In the genomic region with DNA sequence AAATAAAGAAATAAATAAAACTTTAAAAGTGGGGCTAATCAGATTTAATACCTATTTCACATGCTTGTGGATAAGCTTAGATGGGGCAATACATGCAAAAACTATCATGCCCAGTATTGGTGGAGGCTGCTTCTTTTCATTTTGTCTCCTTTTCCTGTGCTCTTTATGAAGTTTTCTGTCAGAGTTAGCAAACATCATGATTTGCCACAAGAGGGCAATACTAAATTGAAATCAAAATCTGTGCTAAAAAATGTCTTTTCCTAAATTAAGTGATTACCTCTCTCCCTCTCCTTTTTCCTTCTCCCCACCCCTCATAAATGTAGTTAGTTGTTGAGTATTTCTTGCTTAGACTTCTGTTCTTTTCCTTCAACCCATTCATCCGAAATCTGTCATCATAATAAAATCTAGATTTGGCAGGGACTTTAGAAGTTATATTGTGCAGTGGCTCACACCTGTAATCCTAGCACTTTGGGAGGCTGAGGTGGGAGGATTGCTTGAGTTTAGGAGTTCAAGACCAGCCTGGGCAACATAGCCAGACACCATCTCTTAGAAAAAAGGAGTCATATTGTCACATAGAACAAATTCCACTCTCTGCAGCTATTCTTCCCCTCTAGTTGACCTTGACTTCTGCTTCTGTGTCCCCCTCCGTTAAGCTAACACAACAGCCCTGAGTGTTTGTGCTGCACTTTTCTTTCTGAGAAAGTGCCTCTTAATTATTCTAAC, we compare ENCODE assay signal across 9 cellular contexts. TPM values are rescaled to one million over a fixed set of nuclear protein-coding genes. Genes with fewer than 3 reads are reported as not detected.
A peak's percentile ranks its signal among the peaks of the same experiment; 100 is the strongest.
DNase-seq lines count a peak whose midpoint lies in the region; ATAC-seq, FAIRE-seq and TF ChIP-seq lines count a peak whose summit lies in the region.
"Had no signal": no experiment of that assay in that cellular context is flagged by ENCODE, and none has a peak within 500 bp of the region (broad histone marks: within the 10 kb centered on the region; RNA-seq: fewer than 3 reads in every experiment).

No MANE protein-coding gene starts in this region.

- ATAC-seq in stimulated activated memory B cell treated with anti-CD40 and anti-IgM and Interleukin-4, amounts not matched to agents 10 μg/mL and 1 μg/mL and 100 μg/mL, for 72 hours: no peak
- ATAC-seq in HG03196 (IDR thresholded peaks at IDR 0.05; ENCODE audit: unreplicated experiment): no peak

- H3K36me3 ChIP-seq in Peyer's patch: no peaks in the 10 kb centered on the region

- peak; percentile 66 for FAIRE-seq in GM12892 (lab: Jason Lieb, UNC)

- peak overlapping the region; percentile 1 for H3K27ac Mint-ChIP-seq in stimulated activated memory B cell treated with anti-CD40 and anti-IgM and Interleukin-4, amounts not matched to agents 10 μg/mL and 1 μg/mL and 100 μg/mL, for 72 hours
- H3K27ac Mint-ChIP-seq: activated T-cell treated with anti-CD3 and anti-CD28 coated beads, Interleukin-2, amount 50 U/mL, for 24 hours had no signal

- TF ChIP-seq POLR2A in GM12892 (IDR thresholded peaks at IDR 0.05; ENCODE audit: low read depth, low read length): no peak
- TF ChIP-seq POLR2A in Peyer's patch (IDR thresholded peaks at IDR 0.05): no peak

- no peaks in the 10 kb centered on the region for H3K27me3 ChIP-seq in Peyer's patch

- H3K27me3 Mint-ChIP-seq in stimulated activated memory B cell treated with anti-CD40 and anti-IgM and Interleukin-4, amounts not matched to agents 10 μg/mL and 1 μg/mL and 100 μg/mL, for 72 hours: no peaks in the 10 kb centered on the region

- TF ChIP-seq CTCF in Peyer's patch (IDR thresholded peaks at IDR 0.05): peak; percentile 20 to 51 (median 40)

- no peaks in the 10 kb centered on the region for H3K36me3 Mint-ChIP-seq in stimulated activated memory B cell treated with anti-CD40 and anti-IgM and Interleukin-4, amounts not matched to agents 10 μg/mL and 1 μg/mL and 100 μg/mL, for 72 hours

- DNase-seq in GM12892 (ENCODE audit: insufficient read length) (no peak), Peyer's patch (no peak), fibroblast of peridontal ligament (ENCODE audit: extremely low read depth) (peak; percentile 75), HK-2 (ENCODE audit: unreplicated experiment) (no peak), HPDE6-E6E7 (ENCODE audit: extremely low spot score) (no peak), middle frontal gyrus (ENCODE audit: extremely low spot score, low spot score) (no peak)
- DNase-seq: activated T-cell treated with anti-CD3 and anti-CD28 coated beads, Interleukin-2, amount 50 U/mL, for 24 hours had no signal

- H3K4me3 Mint-ChIP-seq in stimulated activated memory B cell treated with anti-CD40 and anti-IgM and Interleukin-4, amounts not matched to agents 10 μg/mL and 1 μg/mL and 100 μg/mL, for 72 hours: no peak overlapping the region
- H3K4me3 Mint-ChIP-seq: activated T-cell treated with anti-CD3 and anti-CD28 coated beads, Interleukin-2, amount 50 U/mL, for 24 hours had no signal

- H3K4me1 ChIP-seq in Peyer's patch: no peaks in the 10 kb centered on the region

- H3K27ac ChIP-seq in Peyer's patch: no peak overlapping the region

- no peaks in the 10 kb centered on the region for H3K9me3 ChIP-seq in Peyer's patch

- no peaks in the 10 kb centered on the region for H3K9me3 Mint-ChIP-seq in stimulated activated memory B cell treated with anti-CD40 and anti-IgM and Interleukin-4, amounts not matched to agents 10 μg/mL and 1 μg/mL and 100 μg/mL, for 72 hours

- no peak overlapping the region for H3K4me3 ChIP-seq in Peyer's patch

- peaks cover 62% of the 10 kb centered on the region for H3K4me1 Mint-ChIP-seq in stimulated activated memory B cell treated with anti-CD40 and anti-IgM and Interleukin-4, amounts not matched to agents 10 μg/mL and 1 μg/mL and 100 μg/mL, for 72 hours

RNA-seq across cellular contexts. Expression of gene ARHGAP42, which starts 4.7 kb away (rescaled TPM):
- polyA plus RNA-seq in GM12892 (2012; ENCODE audit: missing spikeins): 1.3 TPM
- 10 to 100 TPM; 24.5 to 49.5 (median 26.7) TPM for total RNA-seq in Peyer's patch
